In genomic region chr2:43513796-43514195, GRCh38 we compare ENCODE assay signal across 13 cellular contexts.
"Had no signal": no experiment of that assay in that cellular context is flagged by ENCODE, and none has a peak within 500 bp of the region (broad histone marks: within the 10 kb centered on the region; RNA-seq: fewer than 3 reads in every experiment).

No MANE protein-coding gene starts in this region.

- H3K27ac ChIP-seq: epithelial cell of prostate, VCaP had no signal

- H3K9me3 ChIP-seq: upper lobe of left lung had no signal

- H3K9me3 Mint-ChIP-seq: activated T-helper 17 cell treated with anti-CD3 and anti-CD28 coated beads, Interleukin-2, amount 50 U/mL, for 72 hours; nephron; stimulated activated memory B cell treated with anti-CD40 and anti-IgM and Interleukin-4, amounts not matched to agents 10 μg/mL and 1 μg/mL and 100 μg/mL, for 72 hours had no signal

- H3K4me3 ChIP-seq: upper lobe of left lung had no signal

- H3K27ac Mint-ChIP-seq: activated T-helper 17 cell treated with anti-CD3 and anti-CD28 coated beads, Interleukin-2, amount 50 U/mL, for 72 hours; nephron; stimulated activated memory B cell treated with anti-CD40 and anti-IgM and Interleukin-4, amounts not matched to agents 10 μg/mL and 1 μg/mL and 100 μg/mL, for 72 hours had no signal

- DNase-seq: activated CD4-positive, alpha-beta T cell treated with anti-CD3 and anti-CD28 coated beads for 1 hour; activated CD4-positive, alpha-beta T cell treated with anti-CD3 and anti-CD28 coated beads, Interleukin-2, amount 50 U/mL, for 48 hours; activated naive CD4-positive, alpha-beta T cell treated with Interleukin-2 at 50 U/mL for 16 hours; anterior cingulate cortex; hypothalamus; mesendoderm; substantia nigra; upper lobe of left lung had no signal

- H3K36me3 ChIP-seq: upper lobe of left lung had no signal

- H3K27me3 ChIP-seq: upper lobe of left lung had no signal

- H3K4me3 Mint-ChIP-seq: activated T-helper 17 cell treated with anti-CD3 and anti-CD28 coated beads, Interleukin-2, amount 50 U/mL, for 72 hours; nephron; stimulated activated memory B cell treated with anti-CD40 and anti-IgM and Interleukin-4, amounts not matched to agents 10 μg/mL and 1 μg/mL and 100 μg/mL, for 72 hours had no signal

- ATAC-seq: activated T-helper 17 cell treated with anti-CD3 and anti-CD28 coated beads, Interleukin-2, amount 50 U/mL, for 72 hours; stimulated activated memory B cell treated with anti-CD40 and anti-IgM and Interleukin-4, amounts not matched to agents 10 μg/mL and 1 μg/mL and 100 μg/mL, for 72 hours had no signal

- H3K27me3 Mint-ChIP-seq: activated T-helper 17 cell treated with anti-CD3 and anti-CD28 coated beads, Interleukin-2, amount 50 U/mL, for 72 hours; stimulated activated memory B cell treated with anti-CD40 and anti-IgM and Interleukin-4, amounts not matched to agents 10 μg/mL and 1 μg/mL and 100 μg/mL, for 72 hours had no signal
